ENCODE assay signal across 21 cellular contexts in the genomic region with DNA sequence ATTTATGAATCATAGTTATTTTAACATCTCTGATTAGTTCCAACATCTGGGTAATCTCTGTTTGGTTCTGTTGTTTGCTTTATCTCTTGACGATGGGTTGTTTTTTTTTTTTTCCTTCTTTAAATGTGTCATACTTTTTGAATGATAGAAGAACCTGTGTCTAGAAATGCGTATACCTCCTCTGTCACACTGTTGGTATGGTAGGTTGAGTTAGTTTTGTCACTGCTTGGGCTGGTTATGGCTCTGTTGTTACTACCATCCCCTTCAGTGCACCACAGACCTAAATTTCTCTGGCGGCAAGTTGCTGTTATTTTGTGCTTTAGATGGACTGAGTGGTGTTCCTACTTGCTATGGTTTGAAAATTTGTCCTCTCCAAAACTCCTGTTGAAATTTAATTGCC. TPM values are rescaled to one million over a fixed set of nuclear protein-coding genes. Genes with fewer than 3 reads are reported as not detected.
DNase-seq lines count a peak whose midpoint lies in the region; ATAC-seq and TF ChIP-seq lines count a peak whose summit lies in the region.
"Had no signal": no experiment of that assay in that cellular context is flagged by ENCODE, and none has a peak within 500 bp of the region (broad histone marks: within the 10 kb centered on the region; RNA-seq: fewer than 3 reads in every experiment).

No MANE protein-coding gene starts in this region.

- H3K36me3 ChIP-seq in CD8-positive, alpha-beta T cell (ENCODE audit: insufficient read depth, low read length): no peaks in the 10 kb centered on the region
- H3K36me3 ChIP-seq: BE2C, breast epithelium, tibial nerve had no signal

- no peaks in the 10 kb centered on the region for H3K27me3 Mint-ChIP-seq in CD8-positive, alpha-beta T cell (ENCODE audit: low read depth)
- no peaks in the 10 kb centered on the region for H3K27me3 Mint-ChIP-seq in activated naive CD8-positive, alpha-beta T cell
- H3K27me3 Mint-ChIP-seq in natural killer cell (ENCODE audit: low read depth in 2 of 2): no peaks in the 10 kb centered on the region

- H3K27ac ChIP-seq in CD8-positive, alpha-beta T cell (ENCODE audit: low read depth, low read length): peak overlapping the region; percentile 11
- H3K27ac ChIP-seq: HL-60, tibial nerve had no signal

- peaks cover 8% of the 10 kb centered on the region for H3K36me3 Mint-ChIP-seq in CD8-positive, alpha-beta T cell
- peaks cover 9% of the 10 kb centered on the region for H3K36me3 Mint-ChIP-seq in activated naive CD8-positive, alpha-beta T cell
- H3K36me3 Mint-ChIP-seq in natural killer cell: no peaks in the 10 kb centered on the region

- no peak for DNase-seq in activated CD4-positive, CD25-positive, alpha-beta regulatory T cell (lab: John Stamatoyannopoulos, UW)
- DNase-seq in CD8-positive, alpha-beta T cell: no peak
- no peak for DNase-seq in natural killer cell
- DNase-seq in EL: no peak
- DNase-seq in NCI-H524 (lab: John Stamatoyannopoulos, UW): no peak
- no peak for DNase-seq in UCSD-AML1 (lab: John Stamatoyannopoulos, UW; ENCODE audit: unreplicated experiment)
- DNase-seq: 8988T; activated CD4-positive, alpha-beta T cell treated with anti-CD3 and anti-CD28 coated beads for 4 hours; BE2C; cortex of kidney; NCI-H1105; NCI-H2029 treated with DMSO at 0.1 percent for 48 hours; NCI-H345; nucleus accumbens; stimulated activated CD4-positive, alpha-beta T cell treated with anti-CD3 and anti-CD28 coated beads, Interleukin-2, amount 100 ng/mL, for 24 hours had no signal

- peak; percentile 14 to 36 for ATAC-seq in activated CD4-positive, CD25-positive, alpha-beta regulatory T cell treated with anti-CD3 and anti-CD28 coated beads, Interleukin-2, amount 50 U/mL, for 24 hours
- no peak for ATAC-seq in CD8-positive, alpha-beta T cell
- ATAC-seq in natural killer cell: no peak
- ATAC-seq: HepG2 had no signal

- peak overlapping the region; percentile 54 for H3K4me3 Mint-ChIP-seq in CD8-positive, alpha-beta T cell
- H3K4me3 Mint-ChIP-seq in activated naive CD8-positive, alpha-beta T cell: peak overlapping the region; percentile 39
- peak overlapping the region; percentile 14 for H3K4me3 Mint-ChIP-seq in natural killer cell

- no peaks in the 10 kb centered on the region for H3K9me3 ChIP-seq in CD8-positive, alpha-beta T cell (ENCODE audit: low read length)
- H3K9me3 ChIP-seq: BE2C, breast epithelium, tibial nerve had no signal

- peaks cover 5% of the 10 kb centered on the region for H3K9me3 Mint-ChIP-seq in CD8-positive, alpha-beta T cell
- peaks cover 4% of the 10 kb centered on the region for H3K9me3 Mint-ChIP-seq in activated naive CD8-positive, alpha-beta T cell (ENCODE audit: low read depth)
- H3K9me3 Mint-ChIP-seq in natural killer cell: no peaks in the 10 kb centered on the region

- peak overlapping the region; percentile 92 for H3K27ac Mint-ChIP-seq in CD8-positive, alpha-beta T cell
- H3K27ac Mint-ChIP-seq in activated naive CD8-positive, alpha-beta T cell: peak overlapping the region; percentile 96
- peak overlapping the region; percentile 87 to 96 for H3K27ac Mint-ChIP-seq in natural killer cell

- peaks cover 81% of the 10 kb centered on the region for H3K4me1 Mint-ChIP-seq in CD8-positive, alpha-beta T cell (ENCODE audit: low read depth)
- H3K4me1 Mint-ChIP-seq in activated naive CD8-positive, alpha-beta T cell (ENCODE audit: low read depth): peaks cover 79% of the 10 kb centered on the region
- H3K4me1 Mint-ChIP-seq in natural killer cell: peaks cover 71 to 77% of the 10 kb centered on the region in 2 donors

- no peak for TF ChIP-seq CTCF in CD8-positive, alpha-beta T cell (IDR thresholded peaks at IDR 0.05)
- no peak for TF ChIP-seq CTCF in natural killer cell (IDR thresholded peaks at IDR 0.05)

- peaks cover 66% of the 10 kb centered on the region for H3K4me1 ChIP-seq in CD8-positive, alpha-beta T cell (ENCODE audit: insufficient read depth, low read length)
- H3K4me1 ChIP-seq: BE2C, breast epithelium had no signal

- POLR2A ChIA-PET in CD8-positive, alpha-beta T cell (lab: Charles Lee): interaction anchor here (1.2 kb wide), 1 partner anchor 16 kb away, joined by 3 read pairs; the partner anchor contains the start of gene STIM2

- intact Hi-C loops in CD8-positive, alpha-beta T cell (cut with DNase I, micrococcal nuclease): no loop called here
- intact Hi-C loops in natural killer cell (cut with micrococcal nuclease): no loop called here

- H3K4me3 ChIP-seq in CD8-positive, alpha-beta T cell (ENCODE audit: low read depth, low read length): no peak overlapping the region
- H3K4me3 ChIP-seq: breast epithelium, tibial nerve had no signal

- H3K27me3 ChIP-seq in CD8-positive, alpha-beta T cell (ENCODE audit: insufficient read depth, low read length): no peaks in the 10 kb centered on the region
- H3K27me3 ChIP-seq: BE2C, breast epithelium, tibial nerve had no signal

- CTCF ChIA-PET in CD8-positive, alpha-beta T cell (lab: Charles Lee): no interaction called here

RNA-seq across cellular contexts. Expression of gene STIM2, which starts 16.8 kb away (rescaled TPM):
- total RNA-seq in CD8-positive, alpha-beta T cell: 10 to 100 TPM; 61.1 to 67.0 TPM
- 100 to 1,000 TPM in 2 of 3 donors, 10 to 100 TPM in 1; 98.3 to 104 (median 100) TPM for total RNA-seq in natural killer cell

Comparison
In these comparisons a context has a peak if more than half of its experiments do, and no peak if none do; other contexts are left out.
1. ATAC-seq: peak in activated CD4-positive, CD25-positive, alpha-beta regulatory T cell treated with anti-CD3 and anti-CD28 coated beads, Interleukin-2, amount 50 U/mL, for 24 hours (2 of 2); none in CD8-positive, alpha-beta T cell (single experiment) and natural killer cell (0 of 3).
2. Peak in every context shown above with its lines, with median percentiles within 50 percentile points of each other: H3K27ac Mint-ChIP-seq and H3K4me3 Mint-ChIP-seq.